Comparison of ENCODE assay signal across 23 cellular contexts in the genomic region with DNA sequence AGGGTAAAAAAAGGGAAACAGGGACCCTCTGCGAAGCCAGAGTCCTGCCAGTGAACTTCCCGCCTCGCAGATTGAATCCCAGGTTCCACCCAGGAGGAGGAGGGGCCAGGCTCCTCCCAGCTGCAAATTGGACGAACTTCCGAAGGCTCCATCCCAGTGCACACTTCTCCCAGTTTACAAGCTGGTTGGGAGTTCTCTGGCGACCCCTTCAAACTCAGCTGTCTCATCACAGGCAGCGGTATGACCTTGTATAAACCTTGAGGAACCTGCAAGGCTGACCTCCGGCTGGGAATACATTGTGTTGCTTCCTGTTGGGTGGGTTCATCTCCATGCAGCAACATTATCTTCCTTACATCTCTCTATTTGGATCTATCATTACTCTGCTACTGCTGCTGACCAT.
DNase-seq lines count a peak whose midpoint lies in the region; FAIRE-seq and TF ChIP-seq lines count a peak whose summit lies in the region.
"Had no signal": no experiment of that assay in that cellular context is flagged by ENCODE, and none has a peak within 500 bp of the region (broad histone marks: within the 10 kb centered on the region; RNA-seq: fewer than 3 reads in every experiment).

No MANE protein-coding gene starts in this region.

- FAIRE-seq in H1 (lab: Jason Lieb, UNC), result no peak

- H3K9me3 ChIP-seq in left ventricle myocardium inferior (replicated peaks) (no peaks in the 10 kb centered on the region), H1 (ENCODE audit: insufficient read depth in 2 of 2, low read depth in 1 of 2, low read length in 1 of 2) (no peaks in the 10 kb centered on the region)
- H3K9me3 ChIP-seq: SJSA1 had no signal

- no peak overlapping the region for H3K4ac ChIP-seq in H1 (replicated peaks; ENCODE audit: insufficient read length, low read depth, low read length)

- no peak overlapping the region for H2BK15ac ChIP-seq in H1 (ENCODE audit: low read length)

- no peak overlapping the region for H4K91ac ChIP-seq in H1 (replicated peaks; ENCODE audit: insufficient read length, low read length)

- POLR2A ChIA-PET in H1 (lab: Charles Lee; ENCODE audit: partially characterized antibody), result no interaction called here

- no peaks in the 10 kb centered on the region for H4K20me1 ChIP-seq in H1 (replicated peaks in 1 of 2; ENCODE audit: control insufficient read depth in 1 of 2, insufficient read depth in 2 of 2, low read length in 2 of 2)

- intact Hi-C loops in cardiac septum (cut with DNase I), result no loop called here
- intact Hi-C loops in left ventricle myocardium inferior (cut with micrococcal nuclease), result no loop called here

- no peak for TF ChIP-seq POLR2A in H1 (IDR thresholded peaks at IDR 0.05; ENCODE audit: control extremely low read depth in 1 of 2, low read depth in 2 of 2, low read length in 2 of 2)

- H3K36me3 ChIP-seq in left ventricle myocardium inferior (no peaks in the 10 kb centered on the region), H1 (ENCODE audit: control insufficient read depth in 2 of 4, insufficient read depth in 4 of 4, low read length in 3 of 4) (no peaks in the 10 kb centered on the region)
- H3K36me3 ChIP-seq: SJSA1 had no signal

- H3K4me1 ChIP-seq in left ventricle myocardium inferior (no peaks in the 10 kb centered on the region), H1 (replicated peaks in 1 of 4; ENCODE audit: control insufficient read depth in 3 of 4, insufficient read depth in 4 of 4, low read length in 3 of 4) (peaks cover 0 to 7% (median 2%) of the 10 kb centered on the region in 4 experiments; a peak in 3 of 7 replicates)
- H3K4me1 ChIP-seq: SJSA1 had no signal

- no peak overlapping the region for H2AK5ac ChIP-seq in H1 (ENCODE audit: low read depth, low read length)

- CTCF ChIA-PET in H1 (lab: Charles Lee; ENCODE audit: partially characterized antibody), result no interaction called here

- peak; percentile 43 for DNase-seq in cardiac septum (ENCODE audit: low spot score)
- DNase-seq in left ventricle myocardium inferior, result no peak
- DNase-seq in H1 (ENCODE audit: low read depth in 1 of 2, low spot score in 2 of 2), result no peak
- peak; percentile 67 for DNase-seq in mesenteric fat pad (ENCODE audit: low spot score)
- DNase-seq in occipital lobe (lab: John Stamatoyannopoulos, UW), result no peak
- no peak for DNase-seq in SW 1271 (lab: John Stamatoyannopoulos, UW)
- DNase-seq in pons (ENCODE audit: low spot score), result no peak
- DNase-seq: 8988T; ACHN; Calu3; DMS79 treated with DMSO at 0.1 percent for 48 hours; NCI-H1092; NCI-H1417 treated with DMSO at 0.1 percent for 48 hours; NCI-H1694 treated with DMSO at 0.1 percent for 48 hours; NCI-H2081; NCI-H345; NCI-H524; NCI-H82; NK-92 treated with Interleukin-12 subunit alpha and Interleukin-12 subunit beta, amount 100 ng/mL, for 24 hours; Right ventricle myocardium superior; RPMI8226 had no signal

- no peak for TF ChIP-seq RAD21 in H1 (IDR thresholded peaks at IDR 0.05 in 1 of 2, conservative IDR thresholded peaks at IDR 0.05 in 1 of 2; ENCODE audit: low read depth in 2 of 2, low read length in 2 of 2)

- H4K5ac ChIP-seq in H1 (ENCODE audit: insufficient read length, low read depth, low read length), result no peak overlapping the region

- no peaks in the 10 kb centered on the region for H3K79me2 ChIP-seq in H1 (ENCODE audit: control insufficient read depth in 1 of 2, insufficient read depth in 2 of 2, low read length in 2 of 2)

- no peak overlapping the region for H3K27ac ChIP-seq in left ventricle myocardium inferior (replicated peaks)
- no peak overlapping the region for H3K27ac ChIP-seq in H1 (ENCODE audit: low read depth, low read length)
- H3K27ac ChIP-seq: KMS-11, SJSA1 had no signal

- H3K18ac ChIP-seq in H1 (ENCODE audit: extremely low read depth, low read length), result peak overlapping the region; percentile 60; the same call in 1 of the 2 replicates

- peak overlapping the region; percentile 28; the same call in 1 of the 2 replicates for H4K8ac ChIP-seq in H1 (ENCODE audit: extremely low read depth, insufficient read depth, low read length)

- H3K9ac ChIP-seq in H1 (replicated peaks in 1 of 4; ENCODE audit: extremely low read depth in 1 of 4, low read depth in 3 of 4, low read length in 3 of 4), result no peak overlapping the region
- H3K9ac ChIP-seq: KMS-11 had no signal

- H3K23ac ChIP-seq in H1 (ENCODE audit: insufficient read length), result no peak overlapping the region

- no peak overlapping the region for H2BK20ac ChIP-seq in H1 (ENCODE audit: low read length)

- H2BK120ac ChIP-seq in H1 (replicated peaks; ENCODE audit: low read depth, low read length), result no peak overlapping the region

- 91% methylated on average over 5 of the region's 8 CpGs; no CpG with 5 or more reads in 1 of the 2 experiments for WGBS in H1 (ENCODE audit: extremely low coverage in 1 of 2, insufficient coverage in 1 of 2, insufficient read length in 1 of 2, insufficient replicate concordance in 2 of 2, low coverage in 1 of 2, low lambda C conversion rate in 2 of 2, missing lambda C conversion rate in 1 of 2), 2 experiments

- H3K14ac ChIP-seq in H1 (ENCODE audit: insufficient read length), result no peak overlapping the region

- no peak for TF ChIP-seq EP300 in H1 (IDR thresholded peaks at IDR 0.05; ENCODE audit: borderline replicate concordance in 1 of 2, low read depth in 2 of 2, low read length in 2 of 2)

- TF ChIP-seq CTCF in left ventricle myocardium inferior (IDR thresholded peaks at IDR 0.05; ENCODE audit: borderline replicate concordance), result no peak
- TF ChIP-seq CTCF in H1 (IDR thresholded peaks at IDR 0.05; ENCODE audit: control extremely low read depth in 1 of 3, insufficient read depth in 1 of 3, low read depth in 1 of 3, low read length in 3 of 3), result no peak

- H3K27me3 ChIP-seq in left ventricle myocardium inferior (ENCODE audit: low read depth), result no peaks in the 10 kb centered on the region
- H3K27me3 ChIP-seq in H1 (replicated peaks in 1 of 4; ENCODE audit: control insufficient read depth in 3 of 4, extremely low read depth in 1 of 4, insufficient read depth in 3 of 4, low read length in 3 of 4), result no peaks in the 10 kb centered on the region
- H3K27me3 ChIP-seq: SJSA1 had no signal

- H3K56ac ChIP-seq in H1 (replicated peaks; ENCODE audit: insufficient read length, low read depth, low read length), result no peak overlapping the region

- 0 out of 2 replicates have a peak overlapping the region, but pooled peaks have one; percentile 60 for H2BK12ac ChIP-seq in H1 (ENCODE audit: low read depth, low read length)

- H2AFZ ChIP-seq in H1 (ENCODE audit: low read length), result no peak overlapping the region

- peak overlapping the region in 1 of 2 experiments; percentile 31; a peak in 1 of 4 replicates for H3K4me2 ChIP-seq in H1 (ENCODE audit: insufficient read depth in 1 of 2, low read depth in 2 of 2, low read length in 2 of 2)
- H3K4me2 ChIP-seq: KMS-11 had no signal

- H3K79me1 ChIP-seq in H1 (ENCODE audit: low read depth, low read length), result no peaks in the 10 kb centered on the region

- no peak overlapping the region for H3K4me3 ChIP-seq in left ventricle myocardium inferior
- no peak overlapping the region for H3K4me3 ChIP-seq in H1 (ENCODE audit: extremely low read depth in 1 of 4, insufficient read depth in 2 of 4, low read depth in 3 of 4, low read length in 4 of 4)
- H3K4me3 ChIP-seq: SJSA1 had no signal

- no peaks in the 10 kb centered on the region for H3K23me2 ChIP-seq in H1 (ENCODE audit: low read depth, low read length)

- H2BK5ac ChIP-seq in H1 (ENCODE audit: low read depth, low read length), result peak overlapping the region; percentile 24; the same call in 1 of the 2 replicates

TF ChIP-seq in H1, 55 proteins besides CTCF, POLR2A, EP300 and RAD21 (continues in another document):
- TF ChIP-seq JUND (IDR thresholded peaks at IDR 0.05; ENCODE audit: low read length) (no peak), CREB1 (IDR thresholded peaks at IDR 0.05) (no peak)

Comparison
In these comparisons a context has a peak if more than half of its experiments do, and no peak if none do; other contexts are left out.
1. DNase-seq: peak in cardiac septum (single experiment) and mesenteric fat pad (single experiment); none in left ventricle myocardium inferior (single experiment), H1 (0 of 2), occipital lobe (single experiment), SW 1271 (0 of 2) and pons (single experiment).